Comparison of ENCODE assay signal across 18 cellular contexts in genomic region chr3:38152660-38153059, GRCh38. TPM values are rescaled to one million over a fixed set of nuclear protein-coding genes. Genes with fewer than 3 reads are reported as not detected.
DNase-seq lines count a peak whose midpoint lies in the region; ATAC-seq and TF ChIP-seq lines count a peak whose summit lies in the region.
"Had no signal": no experiment of that assay in that cellular context is flagged by ENCODE, and none has a peak within 500 bp of the region (broad histone marks: within the 10 kb centered on the region; RNA-seq: fewer than 3 reads in every experiment).

No MANE protein-coding gene starts in this region.

- no peak overlapping the region for H3K4me3 Mint-ChIP-seq in CD14-positive monocyte
- no peak overlapping the region for H3K4me3 Mint-ChIP-seq in activated T-helper 17 cell treated with anti-CD3 and anti-CD28 coated beads, Interleukin-2, amount 50 U/mL, for 72 hours
- H3K4me3 Mint-ChIP-seq: activated naive CD4-positive, alpha-beta T cell treated with anti-CD3 and anti-CD28 coated beads for 36 hours had no signal

- ATAC-seq in activated T-helper 17 cell treated with anti-CD3 and anti-CD28 coated beads, Interleukin-2, amount 50 U/mL, for 72 hours (replicated peaks) = peak; percentile 32
- ATAC-seq: gastrocnemius medialis had no signal

- no peak overlapping the region for H2BK12ac ChIP-seq in neuronal stem cell (ENCODE audit: low read length)

- peak overlapping the region in 6 of 11 experiments; percentile 18 to 93 (median 72); a peak in 9 of 22 replicates for H3K27ac ChIP-seq in BLaER1 treated with 17β-estradiol and CSF1 and Interleukin-3, amounts not matched to agents 10 nM and 100 nM
- H3K27ac ChIP-seq in neuronal stem cell (replicated peaks; ENCODE audit: low read length) = no peak overlapping the region
- H3K27ac ChIP-seq: cardiac muscle cell, gastrocnemius medialis, HL-60 had no signal

- peak overlapping the region in 3 of 11 experiments; percentile 15 to 31 (median 16); a peak in 1 of 22 replicates for H3K9ac ChIP-seq in BLaER1 treated with 17β-estradiol and CSF1 and Interleukin-3, amounts not matched to agents 10 nM and 100 nM
- no peak overlapping the region for H3K9ac ChIP-seq in neuronal stem cell (ENCODE audit: low read depth, low read length, poor library complexity)
- H3K9ac ChIP-seq: SK-N-SH had no signal

- WGBS in neuronal stem cell (ENCODE audit: extremely low coverage in 2 of 2, insufficient read length in 2 of 2, insufficient replicate concordance in 1 of 2), 2 donors = no CpG with 5 or more reads among the region's 3 CpGs

- H2AK5ac ChIP-seq in neuronal stem cell (ENCODE audit: low read depth, low read length) = no peak overlapping the region

- H2AFZ ChIP-seq in neuronal stem cell (ENCODE audit: low read length) = peak overlapping the region; percentile 48

- no peak overlapping the region for H4K8ac ChIP-seq in neuronal stem cell (ENCODE audit: low read depth, low read length)

- peaks cover 0 to 11% (median 5%) of the 10 kb centered on the region in 11 experiments; a peak in 10 of 22 replicates for H3K9me3 ChIP-seq in BLaER1 treated with 17β-estradiol and CSF1 and Interleukin-3, amounts not matched to agents 10 nM and 100 nM (replicated peaks in 1 of 11)
- no peaks in the 10 kb centered on the region for H3K9me3 ChIP-seq in neuronal stem cell (replicated peaks in 1 of 2; ENCODE audit: control insufficient read depth in 2 of 2, insufficient read depth in 1 of 2, low read depth in 1 of 2, low read length in 2 of 2)
- no peaks in the 10 kb centered on the region for H3K9me3 ChIP-seq in HAP-1
- H3K9me3 ChIP-seq: gastrocnemius medialis, SK-N-SH had no signal

- no peak for TF ChIP-seq CTCF in CD14-positive monocyte (IDR thresholded peaks at IDR 0.05)

- H3K4me1 Mint-ChIP-seq in CD14-positive monocyte = peaks cover 69% of the 10 kb centered on the region
- H3K4me1 Mint-ChIP-seq in activated T-helper 17 cell treated with anti-CD3 and anti-CD28 coated beads, Interleukin-2, amount 50 U/mL, for 72 hours = peaks cover 22% of the 10 kb centered on the region

- no peak overlapping the region for H4K91ac ChIP-seq in neuronal stem cell (ENCODE audit: low read depth, low read length, poor library complexity)

- in situ Hi-C loops in HAP-1 (cut with MboI; ENCODE audit: low sequenced_read_pairs) = no loop called here

- no peaks in the 10 kb centered on the region for H3K27me3 Mint-ChIP-seq in CD14-positive monocyte (ENCODE audit: low read depth in 3 of 3)
- H3K27me3 Mint-ChIP-seq in activated T-helper 17 cell treated with anti-CD3 and anti-CD28 coated beads, Interleukin-2, amount 50 U/mL, for 72 hours = no peaks in the 10 kb centered on the region
- H3K27me3 Mint-ChIP-seq: naive thymus-derived CD8-positive, alpha-beta T cell had no signal

- peak overlapping the region; percentile 97 to 99 (median 98) for H3K27ac Mint-ChIP-seq in CD14-positive monocyte
- no peak overlapping the region for H3K27ac Mint-ChIP-seq in activated T-helper 17 cell treated with anti-CD3 and anti-CD28 coated beads, Interleukin-2, amount 50 U/mL, for 72 hours
- H3K27ac Mint-ChIP-seq: activated naive CD4-positive, alpha-beta T cell treated with anti-CD3 and anti-CD28 coated beads for 36 hours had no signal

- H4K20me1 ChIP-seq in BLaER1 treated with 17β-estradiol and CSF1 and Interleukin-3, amounts not matched to agents 10 nM and 100 nM = no peaks in the 10 kb centered on the region

- H3K36me3 ChIP-seq in BLaER1 treated with 17β-estradiol and CSF1 and Interleukin-3, amounts not matched to agents 10 nM and 100 nM = no peaks in the 10 kb centered on the region
- no peaks in the 10 kb centered on the region for H3K36me3 ChIP-seq in neuronal stem cell (replicated peaks in 1 of 2; ENCODE audit: control insufficient read depth in 2 of 2, insufficient read depth in 2 of 2, low read length in 2 of 2)
- no peaks in the 10 kb centered on the region for H3K36me3 ChIP-seq in HAP-1 (replicated peaks)
- H3K36me3 ChIP-seq: cardiac muscle cell, gastrocnemius medialis had no signal

- H3K4ac ChIP-seq in neuronal stem cell (ENCODE audit: low read length) = no peak overlapping the region

- H2BK5ac ChIP-seq in neuronal stem cell (ENCODE audit: low read length) = no peak overlapping the region

- no peak overlapping the region for H3K18ac ChIP-seq in neuronal stem cell (ENCODE audit: low read length)

- H2BK120ac ChIP-seq in neuronal stem cell (ENCODE audit: low read depth, low read length) = no peak overlapping the region

- peaks cover 6 to 95% (median 60%) of the 10 kb centered on the region in 10 experiments; a peak in 19 of 20 replicates for H3K4me1 ChIP-seq in BLaER1 treated with 17β-estradiol and CSF1 and Interleukin-3, amounts not matched to agents 10 nM and 100 nM
- H3K4me1 ChIP-seq in neuronal stem cell (ENCODE audit: control insufficient read depth in 2 of 2, insufficient read depth in 1 of 2, low read depth in 1 of 2, low read length in 2 of 2) (no peaks in the 10 kb centered on the region), HAP-1 (no peaks in the 10 kb centered on the region)
- H3K4me1 ChIP-seq: gastrocnemius medialis had no signal

- intact Hi-C loops in CD14-positive monocyte (cut with micrococcal nuclease) = no loop called here

- peaks cover 0 to 8% (median 3%) of the 10 kb centered on the region in 7 donors for H3K9me3 Mint-ChIP-seq in CD14-positive monocyte
- peaks cover 6% of the 10 kb centered on the region for H3K9me3 Mint-ChIP-seq in activated T-helper 17 cell treated with anti-CD3 and anti-CD28 coated beads, Interleukin-2, amount 50 U/mL, for 72 hours

- H3K79me1 ChIP-seq in neuronal stem cell (ENCODE audit: low read depth, low read length) = no peaks in the 10 kb centered on the region

- H3K4me3 ChIP-seq in BLaER1 treated with 17β-estradiol and CSF1 and Interleukin-3, amounts not matched to agents 10 nM and 100 nM = no peak overlapping the region
- no peak overlapping the region for H3K4me3 ChIP-seq in neuronal stem cell (ENCODE audit: low read length in 2 of 2)
- no peak overlapping the region for H3K4me3 ChIP-seq in HAP-1
- H3K4me3 ChIP-seq: cardiac muscle cell, gastrocnemius medialis had no signal

- H3K14ac ChIP-seq in neuronal stem cell (ENCODE audit: low read length) = no peak overlapping the region

- H2BK15ac ChIP-seq in neuronal stem cell (ENCODE audit: low read length) = no peak overlapping the region

- H3K23ac ChIP-seq in neuronal stem cell (ENCODE audit: low read depth, low read length, poor library complexity) = no peak overlapping the region

- H3K36me3 Mint-ChIP-seq in CD14-positive monocyte = peaks cover 4 to 12% of the 10 kb centered on the region in 2 donors
- no peaks in the 10 kb centered on the region for H3K36me3 Mint-ChIP-seq in activated T-helper 17 cell treated with anti-CD3 and anti-CD28 coated beads, Interleukin-2, amount 50 U/mL, for 72 hours (ENCODE audit: low read depth)

- no peaks in the 10 kb centered on the region for H3K27me3 ChIP-seq in BLaER1 treated with 17β-estradiol and CSF1 and Interleukin-3, amounts not matched to agents 10 nM and 100 nM
- H3K27me3 ChIP-seq in neuronal stem cell (ENCODE audit: control insufficient read depth in 3 of 3, insufficient read depth in 3 of 3, low read depth in 1 of 3, low read length in 3 of 3) (no peaks in the 10 kb centered on the region), HAP-1 (ENCODE audit: low read depth) (no peaks in the 10 kb centered on the region)
- H3K27me3 ChIP-seq: cardiac muscle cell, gastrocnemius medialis had no signal

- H3K4me2 ChIP-seq in BLaER1 treated with 17β-estradiol and CSF1 and Interleukin-3, amounts not matched to agents 10 nM and 100 nM = peak overlapping the region in 5 of 11 experiments; percentile 56 to 93 (median 75); a peak in 9 of 22 replicates
- no peak overlapping the region for H3K4me2 ChIP-seq in neuronal stem cell (ENCODE audit: insufficient read depth, low read length, poor library complexity, severe bottlenecking)
- H3K4me2 ChIP-seq: SK-N-SH had no signal

- DNase-seq in CD14-positive monocyte (ENCODE audit: low spot score) (no peak), neuronal stem cell (ENCODE audit: low spot score) (no peak), GM19240 (ENCODE audit: insufficient read length, low spot score) (no peak), HAP-1 (ENCODE audit: low spot score in 2 of 2) (no peak), NCI-H187 treated with DMSO at 0.1 percent for 48 hours (lab: John Stamatoyannopoulos, UW) (no peak)
- DNase-seq: activated naive CD4-positive, alpha-beta T cell treated with anti-CD3 and anti-CD28 coated beads for 36 hours; activated T-cell treated with anti-CD3 and anti-CD28 coated beads for 4 hours; gastrocnemius medialis; mesendoderm; naive thymus-derived CD8-positive, alpha-beta T cell; NCI-H510A; SK-N-SH; stimulated activated CD4-positive, alpha-beta T cell treated with anti-CD3 and anti-CD28 coated beads, Interleukin-1b, Interleukin-23, amount 100 ng/mL, for 48 hours; stimulated activated naive CD4-positive, alpha-beta T cell treated with Interleukin-2 at 50 U/mL for 16 hours had no signal

RNA-seq across cellular contexts. Expression of gene OXSR1, which starts 12.7 kb away (rescaled TPM):
- 10 to 100 TPM in 1 of 2 donors, 1 to 10 TPM in 1; 9.4 to 12.3 TPM for polyA plus RNA-seq in CD14-positive monocyte
- total RNA-seq in activated T-helper 17 cell treated with anti-CD3 and anti-CD28 coated beads, Interleukin-2, amount 50 U/mL, for 72 hours = 10 to 100 TPM; 77.8 to 78.4 TPM
- polyA plus RNA-seq in neuronal stem cell (2013, experiment 1 of 2) = 34.0 TPM
- 33.5 TPM for polyA plus RNA-seq in neuronal stem cell (2013, experiment 2 of 2)

RNA-seq across cellular contexts. Expression of gene MYD88, which starts 14.2 kb away (rescaled TPM):
- 100 to 1,000 TPM; 398 to 427 TPM for polyA plus RNA-seq in CD14-positive monocyte
- 10 to 100 TPM; 34.5 to 57.0 TPM for total RNA-seq in activated T-helper 17 cell treated with anti-CD3 and anti-CD28 coated beads, Interleukin-2, amount 50 U/mL, for 72 hours
- 20.8 TPM for polyA plus RNA-seq in neuronal stem cell (2013, experiment 1 of 2)
- polyA plus RNA-seq in neuronal stem cell (2013, experiment 2 of 2) = 20.5 TPM

RNA-seq across cellular contexts. Expression of gene ACAA1, which starts 15.7 kb away (rescaled TPM):
- 100 to 1,000 TPM; 123 to 133 TPM for polyA plus RNA-seq in CD14-positive monocyte
- total RNA-seq in activated T-helper 17 cell treated with anti-CD3 and anti-CD28 coated beads, Interleukin-2, amount 50 U/mL, for 72 hours = 10 to 100 TPM; 67.5 to 82.8 TPM
- polyA plus RNA-seq in neuronal stem cell (2013, experiment 1 of 2) = 11.6 TPM
- 11.5 TPM for polyA plus RNA-seq in neuronal stem cell (2013, experiment 2 of 2)
